32 cellular contexts compared by ENCODE assay signal in the genomic region with DNA sequence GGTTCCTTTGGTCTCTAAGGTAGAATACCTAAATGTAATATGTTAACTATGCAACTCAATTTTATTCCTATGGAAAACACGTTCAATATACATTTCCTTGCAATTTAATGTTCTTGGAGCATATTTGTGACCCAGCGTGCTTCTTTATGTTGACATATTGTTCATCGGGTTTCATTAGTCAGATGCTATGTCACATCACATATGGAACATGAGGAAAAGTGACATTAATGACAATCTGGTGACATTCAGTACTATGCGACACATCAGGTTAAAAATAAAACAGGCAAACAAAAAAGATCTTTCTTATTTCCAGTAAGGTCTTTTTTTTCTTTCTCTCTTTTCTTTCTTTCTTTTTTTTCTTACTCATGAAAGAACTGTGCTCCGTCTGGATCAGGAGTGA.
"Had no signal": no experiment of that assay in that cellular context is flagged by ENCODE, and none has a peak within 500 bp of the region (broad histone marks: within the 10 kb centered on the region; RNA-seq: fewer than 3 reads in every experiment).

No MANE protein-coding gene starts in this region.

- H3K4me1 ChIP-seq: adrenal gland, ascending aorta, body of pancreas, breast epithelium had no signal

- H3K36me3 ChIP-seq: adrenal gland, ascending aorta, brain microvascular endothelial cell, breast epithelium, cardiac muscle cell had no signal

- DNase-seq: activated effector memory CD4-positive, alpha-beta T cell treated with anti-CD3 and anti-CD28 coated beads, Interleukin-2, amount 50 U/mL, for 16 hours; activated effector memory CD4-positive, alpha-beta T cell treated with Interleukin-2 at 50 U/mL for 16 hours; activated gamma-delta T cell; activated gamma-delta T cell treated with Interleukin-2 at 50 U/mL for 16 hours; activated naive CD4-positive, alpha-beta T cell; activated naive CD4-positive, alpha-beta T cell treated with anti-CD3 and anti-CD28 coated beads for 36 hours; activated naive CD4-positive, alpha-beta T cell treated with anti-CD3 and anti-CD28 coated beads, Interleukin-2, amount 10 ng/mL, durations not matched to agents 7 days and 5 days; activated naive CD4-positive, alpha-beta T cell treated with anti-CD3 and anti-CD28 coated beads, Interleukin-2, amount 50 U/mL, for 16 hours; activated naive CD4-positive, alpha-beta T cell treated with Interleukin-2 at 50 U/mL for 16 hours; activated naive CD8-positive, alpha-beta T cell treated with anti-CD3 and anti-CD28 coated beads for 36 hours; activated naive CD8-positive, alpha-beta T cell treated with anti-CD3 and anti-CD28 coated beads, Interleukin-2, amount 10 ng/mL, durations not matched to agents 7 days and 5 days; activated naive CD8-positive, alpha-beta T cell treated with anti-CD3 and anti-CD28 coated beads, Interleukin-2, amount 50 U/mL, for 24 hours; activated T-cell treated with anti-CD3 and anti-CD28 coated beads, Interleukin-2, amount 50 U/mL, for 1 hour; activated T-cell treated with anti-CD3 and anti-CD28 coated beads, Interleukin-2, amount 50 U/mL, for 24 hours; activated T-cell treated with anti-CD3 and anti-CD28 coated beads, Interleukin-2, amount 50 U/mL, for 4 hours; activated T-cell treated with anti-CD3 and anti-CD28 coated beads, Interleukin-2, amount 50 U/mL, for 48 hours; activated T-cell treated with anti-CD3 and anti-CD28 coated beads, Interleukin-2, amount 50 U/mL, for 72 hours; adrenal gland; amniotic stem cell; anterior cingulate cortex; aorta; body of pancreas; brain microvascular endothelial cell; central memory CD4-positive, alpha-beta T cell; cerebellar nuclear complex had no signal

- FAIRE-seq: astrocyte, bronchial epithelial cell had no signal

- H3K27ac ChIP-seq: adrenal gland, ascending aorta, body of pancreas, brain microvascular endothelial cell, cardiac muscle cell had no signal

- H3K4me3 ChIP-seq: adrenal gland, ascending aorta, body of pancreas, cardiac muscle cell had no signal

- H3K27me3 ChIP-seq: ascending aorta, body of pancreas, brain microvascular endothelial cell, breast epithelium, cardiac muscle cell had no signal

- ATAC-seq: activated naive CD4-positive, alpha-beta T cell treated with anti-CD3 and anti-CD28 coated beads, Interleukin-2, amount 50 U/mL, for 72 hours; activated naive CD8-positive, alpha-beta T cell treated with anti-CD3 and anti-CD28 coated beads, Interleukin-2, amount 50 U/mL, for 24 hours; activated T-cell treated with anti-CD3 and anti-CD28 coated beads, Interleukin-2, amount 50 U/mL, for 4 hours; activated T-cell treated with anti-CD3 and anti-CD28 coated beads, Interleukin-2, amount 50 U/mL, for 72 hours; activated T-helper 17 cell treated with anti-CD3 and anti-CD28 coated beads, Interleukin-2, amount 50 U/mL, for 72 hours; body of pancreas had no signal

- H3K9me3 ChIP-seq: adrenal gland, ascending aorta, body of pancreas, breast epithelium had no signal
